Comparison of ENCODE assay signal across 10 cellular contexts in the genomic region with DNA sequence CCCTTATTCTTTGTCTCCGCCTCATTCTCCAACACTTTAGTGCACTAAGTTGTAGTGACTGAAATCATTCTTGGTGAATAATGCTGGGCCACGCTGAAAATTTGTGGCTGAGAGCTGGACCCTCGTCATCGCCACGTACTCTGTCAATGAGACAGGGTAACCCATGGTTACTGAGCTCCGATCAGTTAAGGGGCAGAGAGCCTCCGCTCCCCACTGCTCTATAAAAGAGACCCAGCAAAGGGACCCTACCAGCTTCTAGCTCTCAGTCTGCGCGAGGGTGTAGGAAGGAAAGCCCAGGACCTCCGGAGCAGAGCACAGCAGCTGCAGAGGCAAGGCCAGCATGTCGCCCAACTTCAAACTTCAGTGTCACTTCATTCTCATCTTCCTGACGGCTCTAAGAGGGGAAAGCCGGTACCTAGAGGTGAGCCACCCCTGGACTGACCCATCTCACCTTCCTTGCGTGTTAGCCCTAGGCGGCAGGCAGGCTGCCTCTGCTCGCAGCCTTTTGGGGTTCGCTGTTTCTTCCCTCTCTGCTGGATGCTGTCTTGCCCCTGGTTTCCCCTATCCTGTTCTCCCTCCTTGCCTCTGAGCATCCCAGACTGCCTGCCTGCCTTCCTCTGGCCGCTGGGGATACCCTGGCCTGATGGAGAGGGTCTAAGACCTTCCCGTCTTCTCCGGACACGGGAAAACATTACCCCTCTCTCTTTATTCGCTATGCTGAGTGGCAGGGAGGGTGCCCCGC. TPM values are rescaled to one million over a fixed set of nuclear protein-coding genes. Genes with fewer than 3 reads are reported as not detected.
A peak's percentile ranks its signal among the peaks of the same experiment; 100 is the strongest.
DNase-seq lines count a peak whose midpoint lies in the region; ATAC-seq, FAIRE-seq and TF ChIP-seq lines count a peak whose summit lies in the region.
"Had no signal": no experiment of that assay in that cellular context is flagged by ENCODE, and none has a peak within 500 bp of the region (broad histone marks: within the 10 kb centered on the region; RNA-seq: fewer than 3 reads in every experiment).

A gene with protein sequence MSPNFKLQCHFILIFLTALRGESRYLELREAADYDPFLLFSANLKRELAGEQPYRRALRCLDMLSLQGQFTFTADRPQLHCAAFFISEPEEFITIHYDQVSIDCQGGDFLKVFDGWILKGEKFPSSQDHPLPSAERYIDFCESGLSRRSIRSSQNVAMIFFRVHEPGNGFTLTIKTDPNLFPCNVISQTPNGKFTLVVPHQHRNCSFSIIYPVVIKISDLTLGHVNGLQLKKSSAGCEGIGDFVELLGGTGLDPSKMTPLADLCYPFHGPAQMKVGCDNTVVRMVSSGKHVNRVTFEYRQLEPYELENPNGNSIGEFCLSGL (plus strand): TSS at position 251 of the 742 bp plus-strand sequence. CDS start 90 bp downstream, at position 341.

- H4K91ac ChIP-seq in H1 (replicated peaks; ENCODE audit: insufficient read length, low read length): no peak within 1 kb of the TSS

- DNase-seq in cardiac muscle cell (ENCODE audit: low read depth in 1 of 2, low spot score in 1 of 2) (no peak), cardiac septum (ENCODE audit: low spot score) (no peak), H1 (ENCODE audit: low read depth in 1 of 2, low spot score in 2 of 2) (peak in 1 of 2 experiments; percentile 63), amygdala (lab: John Stamatoyannopoulos, UW) (no peak), NCI-H2029 (lab: John Stamatoyannopoulos, UW) (no peak), NCI-H187 treated with DMSO at 0.1 percent for 48 hours (lab: John Stamatoyannopoulos, UW) (no peak)
- no peak for DNase-seq in naive thymus-derived CD8-positive, alpha-beta T cell
- DNase-seq: PC-3, uterus had no signal

- H3K9me3 Mint-ChIP-seq in naive thymus-derived CD8-positive, alpha-beta T cell: no peaks in the 10 kb centered on the region

- H2BK15ac ChIP-seq in H1 (ENCODE audit: low read length): no peak within 1 kb of the TSS

- H3K4me1 ChIP-seq in cardiac muscle cell (ENCODE audit: low read depth): no peaks in the 10 kb centered on the region
- H3K4me1 ChIP-seq in H1 (replicated peaks in 1 of 4; ENCODE audit: control insufficient read depth in 3 of 4, insufficient read depth in 4 of 4, low read length in 3 of 4): peaks cover 0 to 4% (median 0%) of the 10 kb centered on the region in 4 experiments; a peak in 3 of 7 replicates
- no peaks in the 10 kb centered on the region for H3K4me1 ChIP-seq in urinary bladder (ENCODE audit: insufficient read depth)
- H3K4me1 ChIP-seq: uterus had no signal

- H2AK5ac ChIP-seq in H1 (ENCODE audit: low read depth, low read length): no peak within 1 kb of the TSS

- H4K5ac ChIP-seq in H1 (ENCODE audit: insufficient read length, low read depth, low read length): no peak within 1 kb of the TSS

- peak within 1 kb of the TSS; percentile 78; the same call in 1 of the 2 replicates for H3K18ac ChIP-seq in H1 (ENCODE audit: extremely low read depth, low read length)

- ATAC-seq in naive thymus-derived CD8-positive, alpha-beta T cell: no peak
- ATAC-seq: PC-3 had no signal

- intact Hi-C loops in cardiac septum (cut with DNase I): no loop called here

- H3K79me2 ChIP-seq in H1 (ENCODE audit: control insufficient read depth in 1 of 2, insufficient read depth in 2 of 2, low read length in 2 of 2): no peaks in the 10 kb centered on the region

- H3K14ac ChIP-seq in H1 (ENCODE audit: insufficient read length): no peak within 1 kb of the TSS

- H3K36me3 ChIP-seq in cardiac muscle cell (no peaks in the 10 kb centered on the region), H1 (ENCODE audit: control insufficient read depth in 2 of 4, insufficient read depth in 4 of 4, low read length in 3 of 4) (no peaks in the 10 kb centered on the region), urinary bladder (ENCODE audit: insufficient read depth) (no peaks in the 10 kb centered on the region)
- H3K36me3 ChIP-seq: uterus had no signal

- no peak within 1 kb of the TSS for H3K4ac ChIP-seq in H1 (replicated peaks; ENCODE audit: insufficient read length, low read depth, low read length)

- peaks cover 7 to 18% (median 10%) of the 10 kb centered on the region in 4 donors for H3K4me1 Mint-ChIP-seq in naive thymus-derived CD8-positive, alpha-beta T cell

- H3K27ac Mint-ChIP-seq in naive thymus-derived CD8-positive, alpha-beta T cell: no peak within 1 kb of the TSS

- H2BK120ac ChIP-seq in H1 (replicated peaks; ENCODE audit: low read depth, low read length): no peak within 1 kb of the TSS

- no peak within 1 kb of the TSS for H3K27ac ChIP-seq in cardiac muscle cell
- H3K27ac ChIP-seq in H1 (ENCODE audit: low read depth, low read length): no peak within 1 kb of the TSS
- no peak within 1 kb of the TSS for H3K27ac ChIP-seq in urinary bladder (ENCODE audit: low read depth)
- H3K27ac ChIP-seq: uterus had no signal

- H3K9me3 ChIP-seq in cardiac muscle cell (ENCODE audit: low read depth) (no peaks in the 10 kb centered on the region), H1 (ENCODE audit: insufficient read depth in 2 of 2, low read depth in 1 of 2, low read length in 1 of 2) (no peaks in the 10 kb centered on the region)
- H3K9me3 ChIP-seq: uterus had no signal

- H3K36me3 Mint-ChIP-seq in naive thymus-derived CD8-positive, alpha-beta T cell: no peaks in the 10 kb centered on the region

- no peak within 1 kb of the TSS for H3K56ac ChIP-seq in H1 (replicated peaks; ENCODE audit: insufficient read length, low read depth, low read length)

- no peak within 1 kb of the TSS for H2BK20ac ChIP-seq in H1 (ENCODE audit: low read length)

- peak within 1 kb of the TSS; percentile 95 for H2AFZ ChIP-seq in H1 (ENCODE audit: low read length)

- peaks cover 10% of the 10 kb centered on the region for H3K23me2 ChIP-seq in H1 (ENCODE audit: low read depth, low read length)

- POLR2A ChIA-PET in H1 (lab: Charles Lee; ENCODE audit: partially characterized antibody): interaction anchor here (1.0 kb wide), 1 partner anchor 134 kb away, joined by 4 read pairs; the partner anchor contains the start of gene ZBED3
- POLR2A ChIA-PET in naive thymus-derived CD8-positive, alpha-beta T cell (lab: Charles Lee): no interaction called here

- peak within 1 kb of the TSS; percentile 71 for H2BK12ac ChIP-seq in H1 (ENCODE audit: low read depth, low read length)

- H3K27me3 ChIP-seq in cardiac muscle cell (peaks cover 53% of the 10 kb centered on the region), H1 (replicated peaks in 1 of 4; ENCODE audit: control insufficient read depth in 3 of 4, extremely low read depth in 1 of 4, insufficient read depth in 3 of 4, low read length in 3 of 4) (peaks cover 18 to 48% (median 35%) of the 10 kb centered on the region in 4 experiments)
- H3K27me3 ChIP-seq: uterus had no signal

- H3K4me2 ChIP-seq in H1 (ENCODE audit: insufficient read depth in 1 of 2, low read depth in 2 of 2, low read length in 2 of 2): peak within 1 kb of the TSS; percentile 88 to 97

- peak within 1 kb of the TSS in 6 of 10 donors; percentile 10 to 45 (median 32) for H3K4me3 Mint-ChIP-seq in naive thymus-derived CD8-positive, alpha-beta T cell

- H3K23ac ChIP-seq in H1 (ENCODE audit: insufficient read length): no peak within 1 kb of the TSS

- TF ChIP-seq POLR2A in H1 (IDR thresholded peaks at IDR 0.05; ENCODE audit: control extremely low read depth in 1 of 2, low read depth in 2 of 2, low read length in 2 of 2): no peak

- no peaks in the 10 kb centered on the region for H3K79me1 ChIP-seq in H1 (ENCODE audit: low read depth, low read length)

- TF ChIP-seq CTCF in cardiac muscle cell (IDR thresholded peaks at IDR 0.05; ENCODE audit: low read depth, low read length) (no peak), H1 (IDR thresholded peaks at IDR 0.05; ENCODE audit: control extremely low read depth in 1 of 3, insufficient read depth in 1 of 3, low read depth in 1 of 3, low read length in 3 of 3) (peak in 2 of 3 experiments; percentile 4 to 26; a peak in 2 of 4 replicates)

- CTCF ChIA-PET in H1 (lab: Charles Lee; ENCODE audit: partially characterized antibody): interaction anchor here (0.8 to 3.1 kb wide), 5 partner anchors 11 to 88 kb away, joined by 3 to 16 read pairs (median 4); no protein-coding TSS in a partner anchor

- no peak for TF ChIP-seq RAD21 in H1 (IDR thresholded peaks at IDR 0.05 in 1 of 2, conservative IDR thresholded peaks at IDR 0.05 in 1 of 2; ENCODE audit: low read depth in 2 of 2, low read length in 2 of 2)

- peaks cover 0 to 5% of the 10 kb centered on the region in 2 experiments for H4K20me1 ChIP-seq in H1 (replicated peaks in 1 of 2; ENCODE audit: control insufficient read depth in 1 of 2, insufficient read depth in 2 of 2, low read length in 2 of 2)

- peak; percentile 32 for FAIRE-seq in H1 (lab: Jason Lieb, UNC)

- peak within 1 kb of the TSS; percentile 16; the same call in 1 of the 2 replicates for H2BK5ac ChIP-seq in H1 (ENCODE audit: low read depth, low read length)

- peak within 1 kb of the TSS; percentile 15; the same call in 1 of the 2 replicates for H4K8ac ChIP-seq in H1 (ENCODE audit: extremely low read depth, insufficient read depth, low read length)

- no peak for TF ChIP-seq EP300 in H1 (IDR thresholded peaks at IDR 0.05; ENCODE audit: borderline replicate concordance in 1 of 2, low read depth in 2 of 2, low read length in 2 of 2)

- 28% methylated on average over 22 of the region's 23 CpGs; no CpG with 5 or more reads in 1 of the 2 experiments for WGBS in H1 (ENCODE audit: extremely low coverage in 1 of 2, insufficient coverage in 1 of 2, insufficient read length in 1 of 2, insufficient replicate concordance in 2 of 2, low coverage in 1 of 2, low lambda C conversion rate in 2 of 2, missing lambda C conversion rate in 1 of 2), 2 experiments
- 29% methylated on average over 23 of the region's 23 CpGs for WGBS in urinary bladder

- no peak within 1 kb of the TSS for H3K9ac ChIP-seq in H1 (replicated peaks in 1 of 4; ENCODE audit: extremely low read depth in 1 of 4, low read depth in 3 of 4, low read length in 3 of 4)

- H3K4me3 ChIP-seq in cardiac muscle cell: peak within 1 kb of the TSS; percentile 43
- peak within 1 kb of the TSS; percentile 49 to 71 (median 66) for H3K4me3 ChIP-seq in H1 (ENCODE audit: extremely low read depth in 1 of 4, insufficient read depth in 2 of 4, low read depth in 3 of 4, low read length in 4 of 4)
- peak within 1 kb of the TSS; percentile 9 for H3K4me3 ChIP-seq in urinary bladder (ENCODE audit: low read depth, low read length)

- H3K27me3 Mint-ChIP-seq in naive thymus-derived CD8-positive, alpha-beta T cell: peaks cover 26 to 40% (median 39%) of the 10 kb centered on the region in 5 donors

RNA-seq across cellular contexts. Expression of the gene that starts here (rescaled TPM):
- total RNA-seq in cardiac muscle cell (13.0 and 24.6 TPM in 2 replicates), cardiac septum (3.1 TPM), urinary bladder (1.4 TPM)
- polyA plus RNA-seq in cardiac muscle cell (6.8 and 22.1 TPM in 2 replicates), H1 (2011; rRNA removed) (0.30 and 0.42 TPM in 2 replicates), urinary bladder (0.94 TPM)
- not detected in 2 replicates for total RNA-seq in H1 (2021; fragmentation: NEBNext Ultra II Directional; extraction: Animal tissue kit (Norgen Biotek cat#: 25700))
- polyA plus RNA-seq in H1 (2011; cell fraction: cytosol; rRNA removed): 0.21 TPM
- polyA plus RNA-seq in H1 (2011; cell fraction: nucleus; rRNA removed): 0.68 TPM
- polyA plus RNA-seq in H1 (2012, experiment 1 of 2): 0.47 to 2.6 TPM (median 1.6 TPM) in 4 replicates
- polyA plus RNA-seq in H1 (2012, experiment 2 of 2): 0.33 TPM
- 0.26 TPM for polyA plus RNA-seq in H1 (2013, experiment 1 of 2)
- polyA plus RNA-seq in H1 (2013, experiment 2 of 2): 0.13 TPM
- polyA minus RNA-seq in H1 (2011; rRNA and poly(A)+ RNA removed): 0.13 and 0.17 TPM in 2 replicates
- not detected for polyA minus RNA-seq in H1 (2011; cell fraction: cytosol; rRNA and poly(A)+ RNA removed)
- not detected for polyA minus RNA-seq in H1 (2011; cell fraction: nucleus; rRNA and poly(A)+ RNA removed)
- total RNA-seq in naive thymus-derived CD8-positive, alpha-beta T cell: not detected
- not detected for polyA plus RNA-seq in naive thymus-derived CD8-positive, alpha-beta T cell
- total RNA-seq: PC-3 had no signal

Comparison
In these comparisons a context has a peak if more than half of its experiments do, and no peak if none do; other contexts are left out.
1. H3K4me3 ChIP-seq: peak in every context shown above with its lines; median percentile 66 in H1; 43 in cardiac muscle cell; 9 in urinary bladder.